17 cellular contexts compared by ENCODE assay signal in the genomic region with DNA sequence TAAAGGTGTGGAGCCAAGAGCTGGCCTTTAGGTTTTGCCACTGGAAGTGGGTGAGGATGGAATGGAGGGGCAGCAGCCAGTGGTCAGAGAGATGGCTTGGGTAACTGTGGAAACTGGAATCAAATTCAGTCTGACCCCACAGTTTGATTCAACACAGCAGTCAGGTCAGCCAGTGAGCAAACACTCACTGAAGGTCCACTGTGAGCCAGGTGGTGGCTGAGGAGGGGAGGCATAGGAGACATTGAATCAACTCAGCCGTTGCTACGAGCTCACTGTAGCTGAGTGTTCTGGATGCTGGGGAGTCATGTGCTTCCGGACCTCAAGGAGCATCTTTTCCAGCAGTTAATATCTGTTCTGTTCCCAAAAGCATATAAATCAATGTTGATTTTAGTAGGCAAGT. TPM values are rescaled to one million over a fixed set of nuclear protein-coding genes. Genes with fewer than 3 reads are reported as not detected.
DNase-seq lines count a peak whose midpoint lies in the region; ATAC-seq, FAIRE-seq and TF ChIP-seq lines count a peak whose summit lies in the region.
"Had no signal": no experiment of that assay in that cellular context is flagged by ENCODE, and none has a peak within 500 bp of the region (broad histone marks: within the 10 kb centered on the region; RNA-seq: fewer than 3 reads in every experiment).

No MANE protein-coding gene starts in this region.

- no peak overlapping the region for H3K9ac ChIP-seq in HepG2 (ENCODE audit: insufficient read depth, low read depth, low read length)

- BruUV-seq in HepG2 (replicated peaks; lab: Mats Ljungman, UMichigan): no TSS peak

- H3K4me3 Mint-ChIP-seq in T-helper 17 cell (no peak overlapping the region), osteocyte (ENCODE audit: unreplicated experiment) (no peak overlapping the region)

- DNase-seq in right lobe of liver (no peak), HepG2 (ENCODE audit: low spot score) (no peak), T-helper 17 cell (no peak), osteocyte (ENCODE audit: extremely low spot score, unreplicated experiment) (no peak), ovary (no peak), lower lobe of right lung (no peak), globus pallidus (ENCODE audit: low spot score) (no peak)
- DNase-seq: C1 segment of cervical spinal cord, DMS 273 treated with DMSO at 0.1 percent for 48 hours, EL, GOT3, NCI-H1105 treated with DMSO at 0.1 percent for 48 hours, NCI-H187 treated with DMSO at 0.1 percent for 48 hours, NCI-H446 treated with DMSO at 0.1 percent for 48 hours, OCI-M1, RPMI8226, SJCRH30 had no signal

- H2AFZ ChIP-seq in HepG2 (ENCODE audit: low read length): no peak overlapping the region

- POLR2A ChIA-PET in HepG2 (lab: Yijun Ruan, JAX): no interaction called here

- TF ChIP-seq EP300 in HepG2 (IDR thresholded peaks at IDR 0.05; ENCODE audit: low read depth in 2 of 2, low read length in 2 of 2) (no peak), HepG2 (CRISPR knock-in tag; IDR thresholded peaks at IDR 0.05; ENCODE audit: borderline replicate concordance) (no peak), ovary (IDR thresholded peaks at IDR 0.05) (no peak)

- ATAC-seq in right lobe of liver (peak; percentile 44 to 61 (median 56)), HepG2 (no peak), T-helper 17 cell (no peak), lower lobe of right lung (no peak)

- H3K36me3 ChIP-seq in right lobe of liver (peaks cover 0 to 7% (median 2%) of the 10 kb centered on the region in 4 donors), HepG2 (replicated peaks in 1 of 2; ENCODE audit: control insufficient read depth in 1 of 2, insufficient read depth in 2 of 2, low read length in 2 of 2) (peaks cover 11 to 12% of the 10 kb centered on the region in 2 experiments), ovary (no peaks in the 10 kb centered on the region), lower lobe of right lung (peaks cover 7% of the 10 kb centered on the region)
- H3K36me3 ChIP-seq: SJCRH30 had no signal

- H3K36me3 Mint-ChIP-seq in T-helper 17 cell (ENCODE audit: low read depth) (peaks cover 14% of the 10 kb centered on the region), osteocyte (ENCODE audit: unreplicated experiment) (peaks cover 18% of the 10 kb centered on the region)

- TF ChIP-seq RAD21 in HepG2 (CRISPR knock-in tag; IDR thresholded peaks at IDR 0.05): no peak

- H3K79me2 ChIP-seq in HepG2 (ENCODE audit: insufficient read depth, low read length): peaks cover 86% of the 10 kb centered on the region

- CTCF ChIA-PET in HepG2 (lab: Yijun Ruan, JAX; ENCODE audit: low intra/inter-chr PET ratio, low total read pairs): no interaction called here

- H3K4me2 ChIP-seq in HepG2 (ENCODE audit: low read depth, low read length): no peak overlapping the region

- intact Hi-C loops in right lobe of liver (cut with DNase I) (no loop called here), HepG2 (cut with micrococcal nuclease; ENCODE audit: unreplicated experiment) (no loop called here), ovary (cut with DNase I) (loop anchor here in 1 of 4 donors (5.0 kb wide), 1 partner anchor 1494 kb away; no protein-coding TSS in a partner anchor), lower lobe of right lung (cut with DNase I) (no loop called here)

- in situ Hi-C loops in HepG2 (cut with HindIII; ENCODE audit: extremely low pct_ligation_motif_present, low pct_unique_long_range_greater_than_20kb): no loop called here

- H3K4me3 ChIP-seq in right lobe of liver (no peak overlapping the region), HepG2 (replicated peaks in 1 of 3; ENCODE audit: insufficient read depth in 1 of 3, low read depth in 2 of 3, low read length in 3 of 3) (no peak overlapping the region), ovary (no peak overlapping the region), lower lobe of right lung (no peak overlapping the region)
- H3K4me3 ChIP-seq: SJCRH30 had no signal

- TF ChIP-seq POLR2A in right lobe of liver (IDR thresholded peaks at IDR 0.05) (no peak), HepG2 (IDR thresholded peaks at IDR 0.05; ENCODE audit: insufficient read depth in 1 of 2, low read depth in 2 of 2, low read length in 2 of 2) (no peak), ovary (IDR thresholded peaks at IDR 0.05) (no peak)

- H3K27ac Mint-ChIP-seq in T-helper 17 cell: peak overlapping the region; percentile 61
- peak overlapping the region; percentile 66 for H3K27ac Mint-ChIP-seq in osteocyte (ENCODE audit: unreplicated experiment)

- H3K4me1 Mint-ChIP-seq in T-helper 17 cell (peaks cover 38% of the 10 kb centered on the region), osteocyte (ENCODE audit: unreplicated experiment) (peaks cover 50% of the 10 kb centered on the region)

- no peaks in the 10 kb centered on the region for H3K9me3 Mint-ChIP-seq in osteocyte (ENCODE audit: unreplicated experiment)

- H3K27me3 ChIP-seq in right lobe of liver (no peaks in the 10 kb centered on the region), HepG2 (ENCODE audit: control insufficient read depth in 1 of 2, insufficient read depth in 2 of 2, low read length in 2 of 2) (no peaks in the 10 kb centered on the region), ovary (no peaks in the 10 kb centered on the region), lower lobe of right lung (ENCODE audit: low read depth) (no peaks in the 10 kb centered on the region)
- H3K27me3 ChIP-seq: SJCRH30 had no signal

- H3K27me3 Mint-ChIP-seq in T-helper 17 cell (no peaks in the 10 kb centered on the region), osteocyte (ENCODE audit: unreplicated experiment) (no peaks in the 10 kb centered on the region)

- no peak overlapping the region for H3K27ac ChIP-seq in right lobe of liver
- H3K27ac ChIP-seq in HepG2 (ENCODE audit: extremely low read length, insufficient read depth, low read length): no peak overlapping the region
- H3K27ac ChIP-seq in ovary: no peak overlapping the region
- no peak overlapping the region for H3K27ac ChIP-seq in lower lobe of right lung
- H3K27ac ChIP-seq: SJCRH30 had no signal

- no peaks in the 10 kb centered on the region for H4K20me1 ChIP-seq in HepG2 (ENCODE audit: insufficient read depth, low read length)

- no peaks in the 10 kb centered on the region for H3K9me3 ChIP-seq in right lobe of liver
- H3K9me3 ChIP-seq in HepG2 (ENCODE audit: low read length): no peaks in the 10 kb centered on the region
- H3K9me3 ChIP-seq in T-helper 17 cell (ENCODE audit: control insufficient read depth, low read length, poor library complexity, severe bottlenecking): no peaks in the 10 kb centered on the region
- no peaks in the 10 kb centered on the region for H3K9me3 ChIP-seq in ovary
- no peaks in the 10 kb centered on the region for H3K9me3 ChIP-seq in lower lobe of right lung
- H3K9me3 ChIP-seq: SJCRH30 had no signal

- TF ChIP-seq CTCF in right lobe of liver (IDR thresholded peaks at IDR 0.05): no peak
- no peak for TF ChIP-seq CTCF in HepG2 (CRISPR knock-in tag; IDR thresholded peaks at IDR 0.05)
- TF ChIP-seq CTCF in osteocyte (IDR thresholded peaks at IDR 0.05): no peak
- no peak for TF ChIP-seq CTCF in ovary (IDR thresholded peaks at IDR 0.05)
- no peak for TF ChIP-seq CTCF in lower lobe of right lung (IDR thresholded peaks at IDR 0.05)

- WGBS in right lobe of liver (ENCODE audit: insufficient coverage, low coverage, low lambda C conversion rate, missing lambda C conversion rate): 100% methylated on average over 1 of the region's 3 CpGs
- WGBS in HepG2 (ENCODE audit: low lambda C conversion rate): 100% methylated on average over 3 of the region's 3 CpGs
- 78 to 93% (median 93%) methylated on average over 3 of the region's 3 CpGs for WGBS in ovary, 3 donors

- FAIRE-seq in HepG2 (lab: Jason Lieb, UNC): no peak

- peaks cover 0 to 44% (median 5%) of the 10 kb centered on the region in 4 donors for H3K4me1 ChIP-seq in right lobe of liver
- H3K4me1 ChIP-seq in HepG2 (ENCODE audit: insufficient read depth, low read length): peaks cover 38% of the 10 kb centered on the region
- H3K4me1 ChIP-seq in ovary (ENCODE audit: insufficient read depth): peaks cover 6% of the 10 kb centered on the region
- peaks cover 34% of the 10 kb centered on the region for H3K4me1 ChIP-seq in lower lobe of right lung
- H3K4me1 ChIP-seq: SJCRH30 had no signal

TF ChIP-seq in HepG2, 621 proteins besides CTCF, POLR2A, EP300 and RAD21 (continues in another document):
- no peak for TF ChIP-seq BHLHE40 (IDR thresholded peaks at IDR 0.05; ENCODE audit: low read length)
- TF ChIP-seq ZSCAN30 (CRISPR knock-in tag; IDR thresholded peaks at IDR 0.05): no peak

RNA-seq across cellular contexts. Expression of gene LPP, which starts 37.5 kb away (rescaled TPM):
- 10 to 100 TPM; 41.5 to 90.5 (median 69.5) TPM for total RNA-seq in right lobe of liver
- 29.9 and 41.6 TPM in 2 replicates for total RNA-seq in HepG2 (2016; rRNA removed; fragmentation: Illumina TruSeq; extraction: Trizol)
- total RNA-seq in HepG2 (2016; cell fraction: cytosol; rRNA removed; fragmentation: Illumina TruSeq; extraction: Trizol; ENCODE audit: low read depth): 20.1 and 20.2 TPM in 2 replicates
- 30.3 and 35.3 TPM in 2 replicates for total RNA-seq in HepG2 (2016; cell fraction: insoluble cytoplasmic fraction; rRNA removed; fragmentation: Illumina TruSeq; extraction: Trizol)
- total RNA-seq in HepG2 (2016; cell fraction: membrane; rRNA removed; fragmentation: Illumina TruSeq; extraction: Trizol): 13.3 and 13.4 TPM in 2 replicates
- total RNA-seq in HepG2 (2016; cell fraction: nucleus; rRNA removed; fragmentation: Illumina TruSeq; extraction: Trizol): 76.6 and 77.0 TPM in 2 replicates
- polyA plus RNA-seq in HepG2 (2011; rRNA removed): 16.7 and 19.2 TPM in 2 replicates
- polyA plus RNA-seq in HepG2 (2011; cell fraction: cytosol; rRNA removed): 7.7 and 13.4 TPM in 2 replicates
- polyA plus RNA-seq in HepG2 (2011; cell fraction: nucleus; rRNA removed): 34.6 and 62.8 TPM in 2 replicates
- polyA plus RNA-seq in HepG2 (2012): 12.1 and 15.6 TPM in 2 replicates
- 1.5 TPM in 2 replicates for polyA plus RNA-seq in HepG2 (2016; cell fraction: cytosol; fragmentation: Illumina TruSeq; extraction: Trizol; ENCODE audit: low read depth)
- polyA plus RNA-seq in HepG2 (2016; cell fraction: insoluble cytoplasmic fraction; fragmentation: Illumina TruSeq; extraction: Trizol; ENCODE audit: low read depth): 13.0 and 13.3 TPM in 2 replicates
- 2.0 and 2.4 TPM in 2 replicates for polyA plus RNA-seq in HepG2 (2016; cell fraction: membrane; fragmentation: Illumina TruSeq; extraction: Trizol; ENCODE audit: low read depth)
- 12.5 and 14.2 TPM in 2 replicates for polyA plus RNA-seq in HepG2 (2016; cell fraction: nucleus; fragmentation: Illumina TruSeq; extraction: Trizol; ENCODE audit: insufficient read depth, low read depth)
- 288 and 335 TPM in 2 replicates for polyA minus RNA-seq in HepG2 (2011; rRNA and poly(A)+ RNA removed; ENCODE audit: low replicate concordance)
- 45.9 and 54.2 TPM in 2 replicates for polyA minus RNA-seq in HepG2 (2011; cell fraction: cytosol; rRNA and poly(A)+ RNA removed)
- 159 and 195 TPM in 2 replicates for polyA minus RNA-seq in HepG2 (2011; cell fraction: nucleus; rRNA and poly(A)+ RNA removed)
- 10 to 100 TPM; 81.0 to 94.2 TPM for total RNA-seq in T-helper 17 cell
- total RNA-seq in osteocyte: 184 and 187 TPM in 2 replicates
- total RNA-seq in ovary: 100 to 1,000 TPM in 5 of 7 donors, 10 to 100 TPM in 2; 80.6 to 280 (median 165) TPM
- 10 to 100 TPM; 15.9 to 52.7 TPM for polyA plus RNA-seq in ovary
- total RNA-seq in lower lobe of right lung: 180 TPM

Comparison
In these comparisons a context has a peak if more than half of its experiments do, and no peak if none do; other contexts are left out.
1. ATAC-seq: peak in right lobe of liver (4 of 4); none in HepG2 (single experiment), T-helper 17 cell (single experiment) and lower lobe of right lung (0 of 2).